In genomic region chr2:241796209-241796608, GRCh38 we compare ENCODE assay signal across 27 cellular contexts. TPM values are rescaled to one million over a fixed set of nuclear protein-coding genes. Genes with fewer than 3 reads are reported as not detected.
"Had no signal": no experiment of that assay in that cellular context is flagged by ENCODE, and none has a peak within 500 bp of the region (broad histone marks: within the 10 kb centered on the region; RNA-seq: fewer than 3 reads in every experiment).

No MANE protein-coding gene starts in this region.

- H3K9me3 Mint-ChIP-seq: activated T-cell treated with anti-CD3 and anti-CD28 coated beads, Interleukin-2, amount 50 U/mL, for 72 hours; effector memory CD8-positive, alpha-beta T cell; natural killer cell treated with Interleukin-12 subunit alpha and Interleukin-12 subunit beta and Interleukin-15 and Interleukin-18, amount 100 ng/mL, for 72 hours; stimulated activated naive B cell treated with anti-CD40 and anti-IgM and Interleukin-4, amounts not matched to agents 10 μg/mL and 1 μg/mL and 100 μg/mL, for 72 hours had no signal

- H3K27ac Mint-ChIP-seq: activated naive CD4-positive, alpha-beta T cell treated with anti-CD3 and anti-CD28 coated beads, Interleukin-2, amount 50 U/mL, for 72 hours; activated T-cell treated with anti-CD3 and anti-CD28 coated beads, Interleukin-2, amount 50 U/mL, for 72 hours; brain; effector memory CD8-positive, alpha-beta T cell; natural killer cell treated with Interleukin-12 subunit alpha and Interleukin-12 subunit beta and Interleukin-15 and Interleukin-18, amount 100 ng/mL, for 72 hours; stimulated activated naive B cell treated with anti-CD40 and anti-IgM and Interleukin-4, amounts not matched to agents 10 μg/mL and 1 μg/mL and 100 μg/mL, for 72 hours had no signal

- H3K27ac ChIP-seq: pancreas, right lobe of liver, skin epidermis, thoracic aorta, upper lobe of left lung, WERI-Rb-1 had no signal

- H3K27me3 Mint-ChIP-seq: brain; effector memory CD8-positive, alpha-beta T cell had no signal

- H3K4me1 ChIP-seq: pancreas, right lobe of liver, upper lobe of left lung had no signal

- H3K4me3 Mint-ChIP-seq: activated T-cell treated with anti-CD3 and anti-CD28 coated beads, Interleukin-2, amount 50 U/mL, for 72 hours; brain; effector memory CD8-positive, alpha-beta T cell; natural killer cell treated with Interleukin-12 subunit alpha and Interleukin-12 subunit beta and Interleukin-15 and Interleukin-18, amount 100 ng/mL, for 72 hours; stimulated activated naive B cell treated with anti-CD40 and anti-IgM and Interleukin-4, amounts not matched to agents 10 μg/mL and 1 μg/mL and 100 μg/mL, for 72 hours had no signal

- H3K36me3 ChIP-seq: pancreas, right lobe of liver, thoracic aorta, upper lobe of left lung, WERI-Rb-1 had no signal

- DNase-seq: activated CD4-positive, CD25-positive, alpha-beta regulatory T cell treated with anti-CD3 and anti-CD28 coated beads, Interleukin-2, amount 50 U/mL, for 72 hours; activated gamma-delta T cell; activated T-cell treated with anti-CD3 and anti-CD28 coated beads, Interleukin-2, amount 50 U/mL, for 72 hours; caudate nucleus; dermis blood vessel endothelial cell; foreskin melanocyte; hippocampal formation; mammary epithelial cell; midbrain; stimulated activated CD4-positive, alpha-beta T cell treated with anti-CD3 and anti-CD28 coated beads, Interleukin-2, amount 100 ng/mL, for 24 hours; stimulated activated CD8-positive, alpha-beta memory T cell treated with anti-CD3 and anti-CD28 coated beads, Interleukin-4, amount 100 ng/mL, for 48 hours; stimulated activated naive B cell treated with anti-CD40 and anti-IgM and Interleukin-4, amounts not matched to agents 10 μg/mL and 1 μg/mL and 100 μg/mL, for 72 hours had no signal

- H3K36me3 Mint-ChIP-seq: brain; natural killer cell treated with Interleukin-12 subunit alpha and Interleukin-12 subunit beta and Interleukin-15 and Interleukin-18, amount 100 ng/mL, for 72 hours; stimulated activated naive B cell treated with anti-CD40 and anti-IgM and Interleukin-4, amounts not matched to agents 10 μg/mL and 1 μg/mL and 100 μg/mL, for 72 hours had no signal

- H3K4me3 ChIP-seq: pancreas, right lobe of liver, skin epidermis, thoracic aorta, upper lobe of left lung had no signal

- H3K9me3 ChIP-seq: pancreas, right lobe of liver, thoracic aorta, upper lobe of left lung had no signal

- ATAC-seq: activated naive CD4-positive, alpha-beta T cell treated with anti-CD3 and anti-CD28 coated beads, Interleukin-2, amount 50 U/mL, for 72 hours; activated T-cell treated with anti-CD3 and anti-CD28 coated beads, Interleukin-2, amount 50 U/mL, for 72 hours; effector memory CD8-positive, alpha-beta T cell; esophagus mucosa; left ventricle myocardium superior; natural killer cell treated with Interleukin-12 subunit alpha and Interleukin-12 subunit beta and Interleukin-15 and Interleukin-18, amount 100 ng/mL, for 72 hours; pancreas; right lobe of liver; stimulated activated naive B cell treated with anti-CD40 and anti-IgM and Interleukin-4, amounts not matched to agents 10 μg/mL and 1 μg/mL and 100 μg/mL, for 72 hours had no signal

- H3K27me3 ChIP-seq: pancreas, right lobe of liver, upper lobe of left lung had no signal

RNA-seq across cellular contexts. Expression of gene NEU4, which starts 12.8 kb away (rescaled TPM):
- total RNA-seq: dermis blood vessel endothelial cell, endothelial cell of umbilical vein, esophagus mucosa, mammary epithelial cell, pancreas, pulmonary artery endothelial cell had no signal
- polyA plus RNA-seq: endothelial cell of umbilical vein, mammary epithelial cell had no signal

RNA-seq across cellular contexts. Expression of gene GAL3ST2, which starts 19.6 kb away (rescaled TPM):
- total RNA-seq: aorta, dermis blood vessel endothelial cell, endothelial cell of umbilical vein, esophagus mucosa, left ventricle myocardium superior, mammary epithelial cell, pancreas, pulmonary artery endothelial cell had no signal
- polyA plus RNA-seq: aorta, endothelial cell of umbilical vein, mammary epithelial cell, pancreas had no signal
